8 cellular contexts compared by ENCODE assay signal in genomic region chr1:173420330-173420806, GRCh38. TPM values are rescaled to one million over a fixed set of nuclear protein-coding genes. Genes with fewer than 3 reads are reported as not detected.
DNase-seq lines count a peak whose midpoint lies in the region; ATAC-seq and TF ChIP-seq lines count a peak whose summit lies in the region.

No MANE protein-coding gene starts in this region.

- H3K4me3 Mint-ChIP-seq in neural crest cell (no peak overlapping the region), type B pancreatic cell (peak overlapping the region; percentile 70)

- H3K27me3 ChIP-seq in DND-41 (ENCODE audit: insufficient read depth, low read length, poor library complexity) (no peaks in the 10 kb centered on the region), OCI-LY1 (ENCODE audit: insufficient read depth, low read length) (no peaks in the 10 kb centered on the region)

- no peaks in the 10 kb centered on the region for H3K9me2 ChIP-seq in OCI-LY1 (ENCODE audit: low read depth, low read length)

- H3K27ac Mint-ChIP-seq in neural crest cell (ENCODE audit: unreplicated experiment) = peak overlapping the region; percentile 63
- H3K27ac Mint-ChIP-seq in type B pancreatic cell = peak overlapping the region; percentile 88

- TF ChIP-seq CTCF in DND-41 (IDR thresholded peaks at IDR 0.05; ENCODE audit: borderline replicate concordance, extremely low read depth, low read length, poor library complexity, severe bottlenecking) = peak; percentile 97
- TF ChIP-seq CTCF in OCI-LY1 (IDR thresholded peaks at IDR 0.05; ENCODE audit: low read length) = peak; percentile 90
- TF ChIP-seq CTCF in neural crest cell (conservative IDR thresholded peaks at IDR 0.05) = peak; percentile 98
- TF ChIP-seq CTCF in type B pancreatic cell (conservative IDR thresholded peaks at IDR 0.05) = peak; percentile 95

- H4K20me1 ChIP-seq in DND-41 (ENCODE audit: insufficient read depth, low read length) = no peaks in the 10 kb centered on the region
- H4K20me1 ChIP-seq in OCI-LY1 (ENCODE audit: insufficient read depth, low read length) = no peaks in the 10 kb centered on the region

- no peaks in the 10 kb centered on the region for H3K27me3 Mint-ChIP-seq in neural crest cell (ENCODE audit: low read depth)
- no peaks in the 10 kb centered on the region for H3K27me3 Mint-ChIP-seq in type B pancreatic cell

- H3K4me2 ChIP-seq in DND-41 (ENCODE audit: insufficient read depth, low read length) (no peak overlapping the region), OCI-LY1 (ENCODE audit: low read length) (peak overlapping the region; percentile 56; the same call in 1 of the 2 replicates)

- H3K4me1 ChIP-seq in DND-41 (ENCODE audit: insufficient read depth, low read length) (peaks cover 4% of the 10 kb centered on the region; the same call in 1 of the 2 replicates), OCI-LY1 (ENCODE audit: insufficient read depth, low read length, severe bottlenecking) (peaks cover 44% of the 10 kb centered on the region)

- H3K9me3 Mint-ChIP-seq in neural crest cell = no peaks in the 10 kb centered on the region
- H3K9me3 Mint-ChIP-seq in type B pancreatic cell = no peaks in the 10 kb centered on the region

- H3K79me2 ChIP-seq in DND-41 (ENCODE audit: insufficient read depth, low read length) = no peaks in the 10 kb centered on the region
- no peaks in the 10 kb centered on the region; the same call in 1 of the 2 replicates for H3K79me2 ChIP-seq in OCI-LY1 (ENCODE audit: insufficient read depth, low read length)

- H3K27ac ChIP-seq in DND-41 (ENCODE audit: low read length) (peak overlapping the region; percentile 55), OCI-LY1 (ENCODE audit: low read depth, low read length, poor library complexity, severe bottlenecking) (peak overlapping the region; percentile 71)

- H3K4me1 Mint-ChIP-seq in neural crest cell = peaks cover 11% of the 10 kb centered on the region
- H3K4me1 Mint-ChIP-seq in type B pancreatic cell (ENCODE audit: unreplicated experiment) = peaks cover 8% of the 10 kb centered on the region

- no peaks in the 10 kb centered on the region for H3F3A ChIP-seq in OCI-LY1 (ENCODE audit: insufficient read depth, low read length)

- H3K9me3 ChIP-seq in DND-41 (ENCODE audit: insufficient read depth, low read length, severe bottlenecking) (no peaks in the 10 kb centered on the region), OCI-LY1 (ENCODE audit: low read length) (no peaks in the 10 kb centered on the region)

- H3K4me3 ChIP-seq in DND-41 (ENCODE audit: low read depth in 1 of 2, low read length in 2 of 2) (no peak overlapping the region), OCI-LY1 (ENCODE audit: low read depth, low read length, poor library complexity, severe bottlenecking) (no peak overlapping the region)

- ATAC-seq in DND-41 (ENCODE audit: insufficient read depth, low read depth) (peak; percentile 94), HG03521 (IDR thresholded peaks at IDR 0.05; ENCODE audit: unreplicated experiment) (no peak)

- H2AFZ ChIP-seq in DND-41 (ENCODE audit: low read depth, low read length) = peak overlapping the region; percentile 61; the same call in 1 of the 2 replicates
- H2AFZ ChIP-seq in OCI-LY1 (ENCODE audit: low read length) = no peak overlapping the region

- H3K9ac ChIP-seq in DND-41 (ENCODE audit: low read depth, low read length) (no peak overlapping the region), OCI-LY1 (ENCODE audit: low read length) (peak overlapping the region; percentile 30; the same call in 1 of the 2 replicates)

- H3K36me3 ChIP-seq in DND-41 (ENCODE audit: insufficient read depth, low read length) (0 out of 2 replicates have a peak, but pooled peaks cover 3% of the 10 kb centered on the region), OCI-LY1 (ENCODE audit: insufficient read depth, low read length) (peaks cover 39% of the 10 kb centered on the region)

- DNase-seq in DND-41 = peak; percentile 71
- peak; percentile 75 for DNase-seq in KG1 (lab: John Stamatoyannopoulos, UW)
- DNase-seq in activated CD8-positive, alpha-beta memory T cell treated with anti-CD3 and anti-CD28 coated beads, Interleukin-2, amount 50 U/mL, for 48 hours = peak; percentile 68
- DNase-seq in fibroblast of gingiva (ENCODE audit: low read depth) = peak; percentile 61
- peak; percentile 70 for DNase-seq in neural crest cell (ENCODE audit: low read depth, low spot score)
- no peak for DNase-seq in type B pancreatic cell (ENCODE audit: extremely low spot score, unreplicated experiment)

- H3K36me3 Mint-ChIP-seq in neural crest cell (ENCODE audit: low read depth) (no peaks in the 10 kb centered on the region), type B pancreatic cell (no peaks in the 10 kb centered on the region)

RNA-seq across cellular contexts. Expression of gene PRDX6, which starts 56.8 kb away (rescaled TPM):
- total RNA-seq in neural crest cell (230 and 234 TPM in 2 replicates), type B pancreatic cell (ENCODE audit: low replicate concordance) (333 and 411 TPM in 2 replicates)
